ENCODE assay signal across 8 cellular contexts in genomic region chr11:64918056-64918455, GRCh38. TPM values are rescaled to one million over a fixed set of nuclear protein-coding genes. Genes with fewer than 3 reads are reported as not detected.
DNase-seq lines count a peak whose midpoint lies in the region; ATAC-seq and TF ChIP-seq lines count a peak whose summit lies in the region.

No MANE protein-coding gene starts in this region.

- peak in 5 of 9 donors; percentile 9 to 40 (median 28) for TF ChIP-seq CTCF in heart right ventricle (IDR thresholded peaks at IDR 0.05)
- peak; percentile 43 for TF ChIP-seq CTCF in epithelial cell of proximal tubule (conservative IDR thresholded peaks at IDR 0.05; ENCODE audit: low read depth, low read length)

- H3K27ac ChIP-seq in heart right ventricle, result peak overlapping the region in 9 of 10 donors; percentile 66 to 96 (median 82)
- no peak overlapping the region for H3K27ac ChIP-seq in neuronal stem cell (replicated peaks; ENCODE audit: low read length)

- no peak for DNase-seq in heart right ventricle
- no peak for DNase-seq in cardiac septum (ENCODE audit: low spot score)
- peak; percentile 42 for DNase-seq in SK-MEL-5 (ENCODE audit: low read depth, low spot score)
- no peak for DNase-seq in epithelial cell of proximal tubule (ENCODE audit: low read depth)
- DNase-seq in neuronal stem cell (ENCODE audit: low spot score), result no peak
- no peak for DNase-seq in cerebellar nuclear complex (lab: John Stamatoyannopoulos, UW)
- DNase-seq in mucosa of gallbladder (ENCODE audit: low spot score), result no peak
- no peak for DNase-seq in NK-92 treated with Interleukin-12 subunit alpha and Interleukin-12 subunit beta, amount 100 ng/mL, for 24 hours (lab: John Stamatoyannopoulos, UW)

- H2AFZ ChIP-seq in neuronal stem cell (ENCODE audit: low read length), result peak overlapping the region; percentile 70

- H3K18ac ChIP-seq in neuronal stem cell (ENCODE audit: low read length), result no peak overlapping the region

- no peak overlapping the region for H4K8ac ChIP-seq in neuronal stem cell (ENCODE audit: low read depth, low read length)

- H4K91ac ChIP-seq in neuronal stem cell (ENCODE audit: low read depth, low read length, poor library complexity), result no peak overlapping the region

- no peak overlapping the region for H3K23ac ChIP-seq in neuronal stem cell (ENCODE audit: low read depth, low read length, poor library complexity)

- H3K4me1 ChIP-seq in heart right ventricle (peaks cover 5 to 43% (median 34%) of the 10 kb centered on the region in 9 donors), neuronal stem cell (ENCODE audit: control insufficient read depth in 2 of 2, insufficient read depth in 1 of 2, low read depth in 1 of 2, low read length in 2 of 2) (peaks cover 6 to 10% of the 10 kb centered on the region in 2 donors)

- no peak overlapping the region for H2BK15ac ChIP-seq in neuronal stem cell (ENCODE audit: low read length)

- H3K9me3 ChIP-seq in heart right ventricle (no peaks in the 10 kb centered on the region), neuronal stem cell (replicated peaks in 1 of 2; ENCODE audit: control insufficient read depth in 2 of 2, insufficient read depth in 1 of 2, low read depth in 1 of 2, low read length in 2 of 2) (no peaks in the 10 kb centered on the region)

- no peak overlapping the region for H2AK5ac ChIP-seq in neuronal stem cell (ENCODE audit: low read depth, low read length)

- no peak overlapping the region for H3K14ac ChIP-seq in neuronal stem cell (ENCODE audit: low read length)

- no peaks in the 10 kb centered on the region for H3K27me3 ChIP-seq in heart right ventricle
- no peaks in the 10 kb centered on the region for H3K27me3 ChIP-seq in neuronal stem cell (ENCODE audit: control insufficient read depth in 3 of 3, insufficient read depth in 3 of 3, low read depth in 1 of 3, low read length in 3 of 3)

- H3K4me2 ChIP-seq in neuronal stem cell (ENCODE audit: insufficient read depth, low read length, poor library complexity, severe bottlenecking), result peak overlapping the region; percentile 28

- H2BK5ac ChIP-seq in neuronal stem cell (ENCODE audit: low read length), result no peak overlapping the region

- H3K4ac ChIP-seq in neuronal stem cell (ENCODE audit: low read length), result no peak overlapping the region

- intact Hi-C loops in heart right ventricle (cut with DNase I), result loop anchor here in 3 of 10 donors (5.0 kb wide), 2 partner anchors 79 to 94 kb away; partner anchors contain the start of genes ARL2 (in 2 of the 3) and BATF2 (in 1 of the 3)
- intact Hi-C loops in cardiac septum (cut with DNase I), result no loop called here

- H3K79me1 ChIP-seq in neuronal stem cell (ENCODE audit: low read depth, low read length), result peaks cover 2% of the 10 kb centered on the region

- no peak overlapping the region for H2BK120ac ChIP-seq in neuronal stem cell (ENCODE audit: low read depth, low read length)

- WGBS in heart right ventricle, 2 donors, result 21 to 28% methylated on average over 4 of the region's 4 CpGs
- no CpG with 5 or more reads among the region's 4 CpGs for WGBS in neuronal stem cell (ENCODE audit: extremely low coverage in 2 of 2, insufficient read length in 2 of 2, insufficient replicate concordance in 1 of 2), 2 donors

- H3K4me3 ChIP-seq in heart right ventricle (peak overlapping the region; percentile 36 to 98 (median 78)), epithelial cell of proximal tubule (ENCODE audit: low read depth, low read length) (peak overlapping the region; percentile 97), neuronal stem cell (ENCODE audit: low read length in 2 of 2) (peak overlapping the region in 1 of 2 donors; percentile 52)

- peak in 1 of 8 donors; percentile 4 for ATAC-seq in heart right ventricle

- H2BK12ac ChIP-seq in neuronal stem cell (ENCODE audit: low read length), result no peak overlapping the region

- peaks cover 0 to 16% (median 13%) of the 10 kb centered on the region in 9 donors for H3K36me3 ChIP-seq in heart right ventricle
- peaks cover 4 to 7% of the 10 kb centered on the region in 2 donors for H3K36me3 ChIP-seq in neuronal stem cell (replicated peaks in 1 of 2; ENCODE audit: control insufficient read depth in 2 of 2, insufficient read depth in 2 of 2, low read length in 2 of 2)

- H3K9ac ChIP-seq in neuronal stem cell (ENCODE audit: low read depth, low read length, poor library complexity), result no peak overlapping the region

- in situ Hi-C loops in SK-MEL-5 (cut with HindIII; ENCODE audit: low pct_unique_long_range_greater_than_20kb, low sequenced_read_pairs), result no loop called here

RNA-seq across cellular contexts. Expression of gene ATG2A, which starts 1.0 kb away (rescaled TPM):
- total RNA-seq in heart right ventricle (10 to 100 TPM; 12.4 to 17.7 (median 16.0) TPM), cardiac septum (14.6 TPM), epithelial cell of proximal tubule (22.4 and 25.8 TPM in 2 replicates), mucosa of gallbladder (39.3 TPM)
- polyA plus RNA-seq in heart right ventricle, result 10 to 100 TPM; 14.8 to 18.6 TPM
- total RNA-seq in SK-MEL-5 (2014; rRNA removed; shearing (Covaris generic)), result 5.2 and 8.1 TPM in 2 replicates
- polyA plus RNA-seq in SK-MEL-5 (2015; cell fraction: cytosol; rRNA removed), result 21.1 and 21.5 TPM in 2 replicates
- 24.8 and 33.5 TPM in 2 replicates for polyA plus RNA-seq in SK-MEL-5 (2015; cell fraction: nucleus; rRNA removed)
- polyA plus RNA-seq in neuronal stem cell (2013, experiment 1 of 2), result 5.3 TPM
- 5.5 TPM for polyA plus RNA-seq in neuronal stem cell (2013, experiment 2 of 2)

RNA-seq across cellular contexts. Expression of gene PPP2R5B, which starts 6.4 kb away (rescaled TPM):
- total RNA-seq in heart right ventricle (10 to 100 TPM; 13.4 to 29.8 (median 20.4) TPM), cardiac septum (24.9 TPM), epithelial cell of proximal tubule (16.8 and 32.9 TPM in 2 replicates), mucosa of gallbladder (44.1 TPM)
- polyA plus RNA-seq in heart right ventricle, result 10 to 100 TPM; 26.6 to 30.8 TPM
- total RNA-seq in SK-MEL-5 (2014; rRNA removed; shearing (Covaris generic)), result 8.4 and 13.3 TPM in 2 replicates
- polyA plus RNA-seq in SK-MEL-5 (2015; cell fraction: cytosol; rRNA removed), result 12.0 and 14.6 TPM in 2 replicates
- polyA plus RNA-seq in SK-MEL-5 (2015; cell fraction: nucleus; rRNA removed), result 23.4 and 24.3 TPM in 2 replicates
- 5.7 TPM for polyA plus RNA-seq in neuronal stem cell (2013, experiment 1 of 2)
- 6.1 TPM for polyA plus RNA-seq in neuronal stem cell (2013, experiment 2 of 2)

RNA-seq across cellular contexts. Expression of gene GPHA2, which starts 17.6 kb away (rescaled TPM):
- total RNA-seq in heart right ventricle (not detected), cardiac septum (not detected), epithelial cell of proximal tubule (not detected in 2 replicates), mucosa of gallbladder (1.3 TPM)
- not detected for polyA plus RNA-seq in heart right ventricle
- total RNA-seq in SK-MEL-5 (2014; rRNA removed; shearing (Covaris generic)), result not detected in 2 replicates
- 0.87 TPM in 1 of 2 replicates, not detected in the other for polyA plus RNA-seq in SK-MEL-5 (2015; cell fraction: cytosol; rRNA removed)
- polyA plus RNA-seq in SK-MEL-5 (2015; cell fraction: nucleus; rRNA removed), result not detected in 2 replicates
- 0.84 TPM for polyA plus RNA-seq in neuronal stem cell (2013, experiment 1 of 2)
- polyA plus RNA-seq in neuronal stem cell (2013, experiment 2 of 2), result 0.89 TPM

RNA-seq across cellular contexts. Expression of gene EHD1, which starts 39.6 kb away (rescaled TPM):
- 10 to 100 TPM; 30.7 to 73.1 (median 43.9) TPM for total RNA-seq in heart right ventricle
- 10 to 100 TPM; 26.0 to 39.7 TPM for polyA plus RNA-seq in heart right ventricle
- 50.9 TPM for total RNA-seq in cardiac septum
- 9.7 and 12.6 TPM in 2 replicates for total RNA-seq in SK-MEL-5 (2014; rRNA removed; shearing (Covaris generic))
- 23.8 and 42.0 TPM in 2 replicates for polyA plus RNA-seq in SK-MEL-5 (2015; cell fraction: cytosol; rRNA removed)
- polyA plus RNA-seq in SK-MEL-5 (2015; cell fraction: nucleus; rRNA removed), result 14.1 and 14.9 TPM in 2 replicates
- 82.7 and 93.4 TPM in 2 replicates for total RNA-seq in epithelial cell of proximal tubule
- polyA plus RNA-seq in neuronal stem cell (2013, experiment 1 of 2), result 24.4 TPM
- 23.3 TPM for polyA plus RNA-seq in neuronal stem cell (2013, experiment 2 of 2)
- total RNA-seq in mucosa of gallbladder, result 85.6 TPM

RNA-seq across cellular contexts. Expression of gene MAJIN, which starts 53.9 kb away (rescaled TPM):
- not detected for total RNA-seq in heart right ventricle
- polyA plus RNA-seq in heart right ventricle, result not detected
- not detected for total RNA-seq in cardiac septum
- not detected in 2 replicates for total RNA-seq in SK-MEL-5 (2014; rRNA removed; shearing (Covaris generic))
- polyA plus RNA-seq in SK-MEL-5 (2015; cell fraction: cytosol; rRNA removed), result not detected in 2 replicates
- polyA plus RNA-seq in SK-MEL-5 (2015; cell fraction: nucleus; rRNA removed), result not detected in 2 replicates
- total RNA-seq in epithelial cell of proximal tubule, result not detected in 2 replicates
- polyA plus RNA-seq in neuronal stem cell (2013, experiment 1 of 2), result not detected
- polyA plus RNA-seq in neuronal stem cell (2013, experiment 2 of 2), result not detected
- total RNA-seq in mucosa of gallbladder, result not detected
